Comparison of ENCODE assay signal across 12 cellular contexts in the genomic region with DNA sequence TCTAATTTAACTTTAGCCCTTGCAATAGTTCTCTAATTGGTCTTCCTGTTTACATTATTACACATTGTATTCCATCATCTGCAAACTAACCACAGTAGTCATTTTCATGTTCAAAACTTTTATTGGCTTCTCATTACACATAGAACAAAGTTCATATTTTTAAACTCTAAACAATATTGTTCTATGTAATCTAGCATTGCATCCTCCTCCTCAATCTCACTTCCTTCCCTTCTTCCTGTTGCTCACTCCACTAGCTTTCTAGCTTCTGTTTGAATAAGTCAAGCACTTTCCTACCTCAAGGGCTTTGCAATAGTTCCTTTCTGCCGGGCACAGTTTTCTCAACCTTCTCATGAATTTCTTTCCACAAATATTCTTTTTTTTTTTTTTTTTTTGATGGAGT. TPM values are rescaled to one million over a fixed set of nuclear protein-coding genes. Genes with fewer than 3 reads are reported as not detected.
DNase-seq lines count a peak whose midpoint lies in the region; ATAC-seq, FAIRE-seq and TF ChIP-seq lines count a peak whose summit lies in the region.
"Not testable (repeated sequence)": the region's sequence is repeated elsewhere in the genome, so short reads cannot be mapped to it uniquely, and the experiment has no call there.
"Had no signal": no experiment of that assay in that cellular context is flagged by ENCODE, and none has a peak within 500 bp of the region (broad histone marks: within the 10 kb centered on the region; RNA-seq: fewer than 3 reads in every experiment).

No MANE protein-coding gene starts in this region.

- not testable (repeated sequence) for TF ChIP-seq CTCF in D721Med (IDR thresholded peaks at IDR 0.05; ENCODE audit: insufficient read depth, missing control alignments); natural killer cell (IDR thresholded peaks at IDR 0.05); thoracic aorta (IDR thresholded peaks at IDR 0.05)

- H3K9me3 Mint-ChIP-seq in T-helper 2 cell treated with Interferon-gamma antibody and Interleukin-4, amounts not matched to agents 5 μg/mL and 100 μg/mL, for 36 hours; activated T-helper 17 cell treated with anti-CD3 and anti-CD28 coated beads, Interleukin-2, amount 50 U/mL, for 72 hours; effector memory CD8-positive, alpha-beta T cell; natural killer cell: not testable (repeated sequence)

- peak; percentile 58 for FAIRE-seq in D721Med (lab: Jason Lieb, UNC)

- H3K4me1 ChIP-seq in thoracic aorta (ENCODE audit: control insufficient read depth in 1 of 2, low read depth in 2 of 2), result not testable (repeated sequence)

- peak overlapping the region; percentile 75 for H3K27ac Mint-ChIP-seq in T-helper 2 cell treated with Interferon-gamma antibody and Interleukin-4, amounts not matched to agents 5 μg/mL and 100 μg/mL, for 36 hours
- not testable (repeated sequence) for H3K27ac Mint-ChIP-seq in activated T-helper 17 cell treated with anti-CD3 and anti-CD28 coated beads, Interleukin-2, amount 50 U/mL, for 72 hours
- peak overlapping the region; percentile 59 to 65 for H3K27ac Mint-ChIP-seq in effector memory CD8-positive, alpha-beta T cell
- H3K27ac Mint-ChIP-seq in natural killer cell, result peak overlapping the region; percentile 38 to 77

- peaks cover 35% of the 10 kb centered on the region for H3K4me1 Mint-ChIP-seq in T-helper 2 cell treated with Interferon-gamma antibody and Interleukin-4, amounts not matched to agents 5 μg/mL and 100 μg/mL, for 36 hours (ENCODE audit: low read depth)
- H3K4me1 Mint-ChIP-seq in activated T-helper 17 cell treated with anti-CD3 and anti-CD28 coated beads, Interleukin-2, amount 50 U/mL, for 72 hours, result peaks cover 21% of the 10 kb centered on the region
- peaks cover 17 to 33% of the 10 kb centered on the region in 2 donors for H3K4me1 Mint-ChIP-seq in effector memory CD8-positive, alpha-beta T cell (ENCODE audit: low read depth in 2 of 2)
- peaks cover 31 to 43% of the 10 kb centered on the region in 2 donors for H3K4me1 Mint-ChIP-seq in natural killer cell

- intact Hi-C loops in natural killer cell (cut with micrococcal nuclease), result not testable (repeated sequence)

- H3K27ac ChIP-seq in thoracic aorta, result not testable (repeated sequence)

- DNase-seq in D721Med (ENCODE audit: insufficient read length, low spot score); T-helper 2 cell treated with Interferon-gamma antibody and Interleukin-4, amounts not matched to agents 5 μg/mL and 100 μg/mL, for 36 hours (ENCODE audit: low spot score); effector memory CD8-positive, alpha-beta T cell; left lobe of liver (ENCODE audit: low spot score); natural killer cell; thoracic aorta (ENCODE audit: low spot score): not testable (repeated sequence)

- not testable (repeated sequence) for H3K9me3 ChIP-seq in thoracic aorta

- peak overlapping the region; percentile 44 for H3K4me3 Mint-ChIP-seq in T-helper 2 cell treated with Interferon-gamma antibody and Interleukin-4, amounts not matched to agents 5 μg/mL and 100 μg/mL, for 36 hours
- peak overlapping the region; percentile 44 for H3K4me3 Mint-ChIP-seq in activated T-helper 17 cell treated with anti-CD3 and anti-CD28 coated beads, Interleukin-2, amount 50 U/mL, for 72 hours
- H3K4me3 Mint-ChIP-seq in effector memory CD8-positive, alpha-beta T cell; natural killer cell: not testable (repeated sequence)

- H3K27me3 ChIP-seq in thoracic aorta (replicated peaks; ENCODE audit: insufficient read depth), result not testable (repeated sequence)

- H3K4me3 ChIP-seq in thoracic aorta, result not testable (repeated sequence)

- ATAC-seq in HG03565 (IDR thresholded peaks at IDR 0.05; ENCODE audit: unreplicated experiment) (peak; percentile 45), left lobe of liver (peak; percentile 39), natural killer cell (peak in 1 of 3 donors; percentile 40), thoracic aorta (ENCODE audit: insufficient number of reproducible peaks, low FRiP score, low read depth) (peak; percentile 63)
- ATAC-seq in activated T-helper 17 cell treated with anti-CD3 and anti-CD28 coated beads, Interleukin-2, amount 50 U/mL, for 72 hours (replicated peaks), result peak; percentile 32
- not testable (repeated sequence) for ATAC-seq in effector memory CD8-positive, alpha-beta T cell (replicated peaks)

- peaks cover 16% of the 10 kb centered on the region for H3K36me3 Mint-ChIP-seq in T-helper 2 cell treated with Interferon-gamma antibody and Interleukin-4, amounts not matched to agents 5 μg/mL and 100 μg/mL, for 36 hours (ENCODE audit: low read depth)
- peaks cover 26% of the 10 kb centered on the region for H3K36me3 Mint-ChIP-seq in activated T-helper 17 cell treated with anti-CD3 and anti-CD28 coated beads, Interleukin-2, amount 50 U/mL, for 72 hours (ENCODE audit: low read depth)
- not testable (repeated sequence) for H3K36me3 Mint-ChIP-seq in effector memory CD8-positive, alpha-beta T cell (ENCODE audit: insufficient read depth); natural killer cell

- H3K27me3 Mint-ChIP-seq in T-helper 2 cell treated with Interferon-gamma antibody and Interleukin-4, amounts not matched to agents 5 μg/mL and 100 μg/mL, for 36 hours (ENCODE audit: low read depth); activated T-helper 17 cell treated with anti-CD3 and anti-CD28 coated beads, Interleukin-2, amount 50 U/mL, for 72 hours; effector memory CD8-positive, alpha-beta T cell; natural killer cell (ENCODE audit: low read depth in 2 of 2): not testable (repeated sequence)

- not testable (repeated sequence) for H3K36me3 ChIP-seq in thoracic aorta

RNA-seq across cellular contexts. Expression of a gene that starts 38.5 kb away (rescaled TPM):
- total RNA-seq in activated T-helper 17 cell treated with anti-CD3 and anti-CD28 coated beads, Interleukin-2, amount 50 U/mL, for 72 hours, result 10 to 100 TPM in 1 of 2 donors, 1 to 10 TPM in 1; 6.9 to 12.6 TPM
- total RNA-seq in left lobe of liver (4.4 TPM), natural killer cell (10 to 100 TPM; 17.1 to 21.9 (median 18.3) TPM), thoracic aorta (1 to 10 TPM; 6.8 to 7.3 TPM)

RNA-seq across cellular contexts. Expression of a gene that starts 45.5 kb away (rescaled TPM):
- total RNA-seq in activated T-helper 17 cell treated with anti-CD3 and anti-CD28 coated beads, Interleukin-2, amount 50 U/mL, for 72 hours, result under 1 TPM; 0.17 to 0.45 TPM
- 0.13 TPM for total RNA-seq in left lobe of liver
- total RNA-seq in natural killer cell, result 1 to 10 TPM in 1 of 3 donors, under 1 TPM in 1, not detected in 1; 0.32 to 1.4 TPM
- total RNA-seq in thoracic aorta, result 1 to 10 TPM in 1 of 2 donors, under 1 TPM in 1; 0.28 to 1.4 TPM
- total RNA-seq: Calu3, IMR-90, LHCN-M2, Right ventricle myocardium superior had no signal
